Comparison of ENCODE assay signal across 14 cellular contexts in genomic region chr10:84293574-84294016, GRCh38. TPM values are rescaled to one million over a fixed set of nuclear protein-coding genes. Genes with fewer than 3 reads are reported as not detected.
DNase-seq lines count a peak whose midpoint lies in the region; ATAC-seq, FAIRE-seq and TF ChIP-seq lines count a peak whose summit lies in the region.
"Had no signal": no experiment of that assay in that cellular context is flagged by ENCODE, and none has a peak within 500 bp of the region (broad histone marks: within the 10 kb centered on the region; RNA-seq: fewer than 3 reads in every experiment).

No MANE protein-coding gene starts in this region.

- H2AFZ ChIP-seq in GM12878 (ENCODE audit: control insufficient read depth, low read depth, low read length), result no peak overlapping the region

- no peaks in the 10 kb centered on the region for H3K36me3 Mint-ChIP-seq in stimulated activated effector memory CD8-positive, alpha-beta T cell treated with anti-CD3 and anti-CD28 coated beads, Interleukin-12 subunit alpha, Interleukin-12 subunit beta, amount 100 ng/mL, for 72 hours
- H3K36me3 Mint-ChIP-seq: natural killer cell had no signal

- H3K4me1 ChIP-seq in GM12878 (ENCODE audit: control insufficient read depth, insufficient read depth, low read length), result peaks cover 22% of the 10 kb centered on the region
- H3K4me1 ChIP-seq: gastrocnemius medialis, SJCRH30 had no signal

- TF ChIP-seq POLR2A in GM12878 (IDR thresholded peaks at IDR 0.05; ENCODE audit: low read depth, low read length) (no peak), GM18505 (IDR thresholded peaks at IDR 0.05; ENCODE audit: borderline replicate concordance, extremely low read depth, insufficient read depth, insufficient read length) (no peak)

- no peaks in the 10 kb centered on the region for H4K20me1 ChIP-seq in GM12878 (ENCODE audit: control insufficient read depth, insufficient read depth)

- H3K4me1 Mint-ChIP-seq in stimulated activated effector memory CD8-positive, alpha-beta T cell treated with anti-CD3 and anti-CD28 coated beads, Interleukin-12 subunit alpha, Interleukin-12 subunit beta, amount 100 ng/mL, for 72 hours, result peaks cover 19% of the 10 kb centered on the region
- H3K4me1 Mint-ChIP-seq: natural killer cell had no signal

- no TSS peak for BruUV-seq in GM12878 (replicated peaks; lab: Mats Ljungman, UMichigan)

- H3K79me2 ChIP-seq in GM12878 (ENCODE audit: control insufficient read depth, insufficient read depth, low read length), result no peaks in the 10 kb centered on the region

- no peaks in the 10 kb centered on the region for H3K9me3 ChIP-seq in GM12878 (replicated peaks; ENCODE audit: control insufficient read depth, insufficient read depth, low read length)
- H3K9me3 ChIP-seq: gastrocnemius medialis, SJCRH30 had no signal

- FAIRE-seq in GM12878 (lab: Jason Lieb, UNC), result no peak
- FAIRE-seq: urothelium cell line had no signal

- WGBS in GM12878 (ENCODE audit: insufficient coverage, insufficient replicate concordance, low lambda C conversion rate, missing lambda C conversion rate), result 54% methylated on average over 4 of the region's 4 CpGs

- POLR2A ChIA-PET in GM12878 (lab: Charles Lee), result no interaction called here

- CTCF ChIA-PET in GM12878 (lab: Yijun Ruan, JAX), result interaction anchor here (1.4 to 1.7 kb wide), 2 partner anchors 14 to 137 kb away, joined by 4 read pairs; no protein-coding TSS in a partner anchor

- ATAC-seq in GM12878 (peak; percentile 13; the same call in 1 of the 3 replicates), GM18505 (IDR thresholded peaks at IDR 0.05; ENCODE audit: unreplicated experiment) (no peak)
- ATAC-seq in stimulated activated effector memory CD8-positive, alpha-beta T cell treated with anti-CD3 and anti-CD28 coated beads, Interleukin-12 subunit alpha, Interleukin-12 subunit beta, amount 100 ng/mL, for 72 hours, result peak; percentile 90
- ATAC-seq: gastrocnemius medialis had no signal

- no peak overlapping the region for H3K9ac ChIP-seq in GM12878 (ENCODE audit: control insufficient read depth, insufficient read depth, low read length)

- intact Hi-C loops in GM12878 (cut with micrococcal nuclease; ENCODE audit: unreplicated experiment), result no loop called here

- H3K36me3 ChIP-seq in GM12878 (ENCODE audit: control insufficient read depth in 2 of 2, insufficient read depth in 2 of 2, low read length in 1 of 2), result no peaks in the 10 kb centered on the region
- H3K36me3 ChIP-seq: gastrocnemius medialis, SJCRH30 had no signal

- no peaks in the 10 kb centered on the region for H3K27me3 ChIP-seq in GM12878 (replicated peaks in 1 of 2; ENCODE audit: control insufficient read depth in 2 of 2, insufficient read depth in 2 of 2, low read length in 1 of 2)
- H3K27me3 ChIP-seq: gastrocnemius medialis, SJCRH30 had no signal

- RAD21 ChIA-PET in GM12878 (lab: Charles Lee; ENCODE audit: unreplicated experiment), result no interaction called here

- no peak overlapping the region for H3K27ac ChIP-seq in GM12878 (ENCODE audit: control insufficient read depth, insufficient read depth)
- H3K27ac ChIP-seq: gastrocnemius medialis, SJCRH30 had no signal

- in situ Hi-C loops in GM12878 (cut with MboI), result no loop called here

- no peak overlapping the region for H3K4me3 ChIP-seq in GM12878
- H3K4me3 ChIP-seq: gastrocnemius medialis, SJCRH30 had no signal

- H3K4me3 Mint-ChIP-seq in stimulated activated effector memory CD8-positive, alpha-beta T cell treated with anti-CD3 and anti-CD28 coated beads, Interleukin-12 subunit alpha, Interleukin-12 subunit beta, amount 100 ng/mL, for 72 hours, result no peak overlapping the region
- H3K4me3 Mint-ChIP-seq: natural killer cell had no signal

- H3K27ac Mint-ChIP-seq in stimulated activated effector memory CD8-positive, alpha-beta T cell treated with anti-CD3 and anti-CD28 coated beads, Interleukin-12 subunit alpha, Interleukin-12 subunit beta, amount 100 ng/mL, for 72 hours, result no peak overlapping the region
- H3K27ac Mint-ChIP-seq: natural killer cell had no signal

- H3K4me2 ChIP-seq in GM12878 (ENCODE audit: control insufficient read depth, insufficient read depth), result no peak overlapping the region

- no peaks in the 10 kb centered on the region for H3K9me3 Mint-ChIP-seq in stimulated activated effector memory CD8-positive, alpha-beta T cell treated with anti-CD3 and anti-CD28 coated beads, Interleukin-12 subunit alpha, Interleukin-12 subunit beta, amount 100 ng/mL, for 72 hours
- H3K9me3 Mint-ChIP-seq: natural killer cell had no signal

- no peak for TF ChIP-seq CTCF in GM12878 (IDR thresholded peaks at IDR 0.05 in 2 of 3, conservative IDR thresholded peaks at IDR 0.05 in 1 of 3; ENCODE audit: control insufficient read depth in 2 of 3, extremely low read depth in 1 of 3, insufficient read depth in 1 of 3, low read depth in 3 of 3, low read length in 3 of 3)

- no peak for TF ChIP-seq RAD21 in GM12878 (IDR thresholded peaks at IDR 0.05; ENCODE audit: insufficient read depth, low read depth, low read length)

- peak; percentile 24 for DNase-seq in activated T-cell treated with anti-CD3 and anti-CD28 coated beads for 48 hours (ENCODE audit: low read depth)
- DNase-seq in activated T-cell treated with anti-CD3 and anti-CD28 coated beads for 4 hours, result no peak
- peak; percentile 53 for DNase-seq in OCI-M2 (lab: John Stamatoyannopoulos, UW; ENCODE audit: unreplicated experiment)
- no peak for DNase-seq in GM12878 (ENCODE audit: low read depth, low spot score)
- no peak for DNase-seq in stimulated activated effector memory CD8-positive, alpha-beta T cell treated with anti-CD3 and anti-CD28 coated beads, Interleukin-12 subunit alpha, Interleukin-12 subunit beta, amount 100 ng/mL, for 72 hours (ENCODE audit: low spot score in 2 of 2)
- no peak for DNase-seq in AG20443 (ENCODE audit: low spot score)
- DNase-seq in cortex of kidney (lab: John Stamatoyannopoulos, UW), result no peak
- DNase-seq: amniotic stem cell, gastrocnemius medialis, natural killer cell, NCI-H526 treated with DMSO at 0.1 percent for 48 hours had no signal

- no peak for TF ChIP-seq EP300 in GM12878 (IDR thresholded peaks at IDR 0.05; ENCODE audit: borderline replicate concordance in 1 of 2, control insufficient read depth in 1 of 2, low read depth in 2 of 2, low read length in 2 of 2)

- SMC1A ChIA-PET in GM12878 (lab: Charles Lee; ENCODE audit: uncharacterized antibody, unreplicated experiment), result interaction anchor here (1.1 kb wide), 1 partner anchor 26 kb away, joined by 4 read pairs; no protein-coding TSS in a partner anchor

TF ChIP-seq in GM12878, 131 proteins besides CTCF, POLR2A, EP300 and RAD21 (continues in another document):
- TF ChIP-seq ZNF274 (IDR thresholded peaks at IDR 0.05; ENCODE audit: insufficient read depth, insufficient read length), result no peak

RNA-seq across cellular contexts. Expression of gene CCSER2, which starts 34.8 kb away (rescaled TPM):
- total RNA-seq in GM12878 (2013; cell fraction: nucleolus; rRNA removed), result 87.2 and 91.9 TPM in 2 replicates
- total RNA-seq in GM12878 (2014; rRNA removed) (8.8 and 9.2 TPM in 2 replicates), GM12878 (2014; rRNA removed; fragmentation: Illumina TruSeq; extraction: Trizol) (15.3 and 16.9 TPM in 2 replicates), GM12878 (2021) (18.8 and 21.2 TPM in 2 replicates)
- polyA plus RNA-seq in GM12878 (2011; ENCODE audit: low read depth), result 4.6 TPM
- polyA plus RNA-seq in GM12878 (2011; rRNA removed) (12.4 and 17.5 TPM in 2 replicates), GM12878 (2014; fragmentation: Illumina TruSeq; extraction: Trizol) (14.0 and 14.5 TPM in 2 replicates), GM12878 (2014; fragmentation: Nextera tagmentation; extraction: Ambion mirVana) (1 to 10 TPM; 4.7 to 6.8 TPM), GM12878 (2014; rRNA removed) (5.3 and 5.4 TPM in 2 replicates), GM12878 (2016; fragmentation: Nextera tagmentation; extraction: Ambion mirVana) (10 to 100 TPM; 16.5 to 18.5 TPM)
- polyA plus RNA-seq in GM12878 (2011; cell fraction: cytosol; rRNA removed), result 6.0 and 6.2 TPM in 2 replicates
- polyA plus RNA-seq in GM12878 (2011; cell fraction: nucleus; rRNA removed), result 4.8 and 5.8 TPM in 2 replicates
- 6.4 and 7.1 TPM in 2 replicates for polyA plus RNA-seq in GM12878 (2012)
- polyA minus RNA-seq in GM12878 (2011; rRNA and poly(A)+ RNA removed), result 14.1 and 21.2 TPM in 2 replicates
- polyA minus RNA-seq in GM12878 (2011; cell fraction: cytosol; rRNA and poly(A)+ RNA removed), result 9.9 and 10.8 TPM in 2 replicates
- 16.8 and 23.3 TPM in 2 replicates for polyA minus RNA-seq in GM12878 (2011; cell fraction: nucleus; rRNA and poly(A)+ RNA removed)

RNA-seq across cellular contexts. Expression of gene RGR, which starts 48.7 kb away (rescaled TPM):
- not detected in 2 replicates for total RNA-seq in GM12878 (2013; cell fraction: nucleolus; rRNA removed)
- total RNA-seq in GM12878 (2014; rRNA removed) (not detected in 2 replicates), GM12878 (2014; rRNA removed; fragmentation: Illumina TruSeq; extraction: Trizol) (not detected in 2 replicates), GM12878 (2021) (not detected in 2 replicates)
- polyA plus RNA-seq in GM12878 (2011; ENCODE audit: low read depth), result not detected
- polyA plus RNA-seq in GM12878 (2011; rRNA removed) (not detected in 2 replicates), GM12878 (2014; fragmentation: Illumina TruSeq; extraction: Trizol) (not detected in 2 replicates), GM12878 (2014; fragmentation: Nextera tagmentation; extraction: Ambion mirVana) (not detected), GM12878 (2014; rRNA removed) (not detected in 2 replicates), GM12878 (2016; fragmentation: Nextera tagmentation; extraction: Ambion mirVana) (not detected)
- not detected in 2 replicates for polyA plus RNA-seq in GM12878 (2011; cell fraction: cytosol; rRNA removed)
- not detected in 2 replicates for polyA plus RNA-seq in GM12878 (2011; cell fraction: nucleus; rRNA removed)
- polyA plus RNA-seq in GM12878 (2012), result not detected in 2 replicates
- not detected in 2 replicates for polyA minus RNA-seq in GM12878 (2011; rRNA and poly(A)+ RNA removed)
- polyA minus RNA-seq in GM12878 (2011; cell fraction: cytosol; rRNA and poly(A)+ RNA removed), result not detected in 2 replicates
- not detected in 2 replicates for polyA minus RNA-seq in GM12878 (2011; cell fraction: nucleus; rRNA and poly(A)+ RNA removed)
- total RNA-seq: natural killer cell had no signal

RNA-seq across cellular contexts. Expression of gene LRIT1, which starts 52.2 kb away (rescaled TPM):
- not detected in 2 replicates for total RNA-seq in GM12878 (2013; cell fraction: nucleolus; rRNA removed)
- total RNA-seq in GM12878 (2014; rRNA removed) (not detected in 2 replicates), GM12878 (2014; rRNA removed; fragmentation: Illumina TruSeq; extraction: Trizol) (not detected in 2 replicates), GM12878 (2021) (not detected in 2 replicates)
- not detected for polyA plus RNA-seq in GM12878 (2011; ENCODE audit: low read depth)
- polyA plus RNA-seq in GM12878 (2011; rRNA removed) (not detected in 2 replicates), GM12878 (2014; fragmentation: Illumina TruSeq; extraction: Trizol) (not detected in 2 replicates), GM12878 (2014; fragmentation: Nextera tagmentation; extraction: Ambion mirVana) (not detected), GM12878 (2014; rRNA removed) (not detected in 2 replicates), GM12878 (2016; fragmentation: Nextera tagmentation; extraction: Ambion mirVana) (not detected)
- not detected in 2 replicates for polyA plus RNA-seq in GM12878 (2011; cell fraction: cytosol; rRNA removed)
- not detected in 2 replicates for polyA plus RNA-seq in GM12878 (2011; cell fraction: nucleus; rRNA removed)
- not detected in 2 replicates for polyA plus RNA-seq in GM12878 (2012)
- polyA minus RNA-seq in GM12878 (2011; rRNA and poly(A)+ RNA removed), result not detected in 2 replicates
- polyA minus RNA-seq in GM12878 (2011; cell fraction: cytosol; rRNA and poly(A)+ RNA removed), result not detected in 2 replicates
- not detected in 2 replicates for polyA minus RNA-seq in GM12878 (2011; cell fraction: nucleus; rRNA and poly(A)+ RNA removed)
- total RNA-seq: gastrocnemius medialis, natural killer cell, SJCRH30 had no signal

Comparison
In these comparisons a context has a peak if more than half of its experiments do, and no peak if none do; other contexts are left out.
1. DNase-seq: peak in activated T-cell treated with anti-CD3 and anti-CD28 coated beads for 48 hours (single experiment) and OCI-M2 (single experiment); none in activated T-cell treated with anti-CD3 and anti-CD28 coated beads for 4 hours (single experiment), GM12878 (single experiment), stimulated activated effector memory CD8-positive, alpha-beta T cell treated with anti-CD3 and anti-CD28 coated beads, Interleukin-12 subunit alpha, Interleukin-12 subunit beta, amount 100 ng/mL, for 72 hours (0 of 2), AG20443 (single experiment) and cortex of kidney (single experiment).